Comparison of ENCODE assay signal across 31 cellular contexts in genomic region chr2:13585732-13586131, GRCh38.
"Had no signal": no experiment of that assay in that cellular context is flagged by ENCODE, and none has a peak within 500 bp of the region (broad histone marks: within the 10 kb centered on the region; RNA-seq: fewer than 3 reads in every experiment).

No MANE protein-coding gene starts in this region.

- H3K9me3 ChIP-seq: MG63 had no signal

- H3K9ac ChIP-seq: KMS-11 had no signal

- H3K36me3 ChIP-seq: MG63 had no signal

- H3K4me3 ChIP-seq: MG63 had no signal

- DNase-seq: Karpas-422, Kasumi-1, MG63, MM.1S, MV-4-11, NCI-H1048, NCI-H1092, NCI-H1092 treated with DMSO at 0.1 percent for 48 hours, NCI-H1105, NCI-H1436, NCI-H1436 treated with DMSO at 0.1 percent for 48 hours, NCI-H146, NCI-H1694, NCI-H1694 treated with DMSO at 0.1 percent for 48 hours, NCI-H187, NCI-H187 treated with DMSO at 0.1 percent for 48 hours, NCI-H1930, NCI-H2029, NCI-H2029 treated with DMSO at 0.1 percent for 48 hours, NCI-H2081, NCI-H2081 treated with DMSO at 0.1 percent for 48 hours, NCI-H2107, NCI-H2171, NCI-H2227 treated with DMSO at 0.1 percent for 48 hours, NCI-H226, NCI-H345, NCI-H446, NCI-H446 treated with DMSO at 0.1 percent for 48 hours, NCI-H510A, NCI-H510A treated with DMSO at 0.1 percent for 48 hours had no signal

- H3K27me3 ChIP-seq: MG63 had no signal

- H3K4me2 ChIP-seq: KMS-11 had no signal

- H3K27ac ChIP-seq: KMS-11 had no signal
